9 cellular contexts compared by ENCODE assay signal in the genomic region with DNA sequence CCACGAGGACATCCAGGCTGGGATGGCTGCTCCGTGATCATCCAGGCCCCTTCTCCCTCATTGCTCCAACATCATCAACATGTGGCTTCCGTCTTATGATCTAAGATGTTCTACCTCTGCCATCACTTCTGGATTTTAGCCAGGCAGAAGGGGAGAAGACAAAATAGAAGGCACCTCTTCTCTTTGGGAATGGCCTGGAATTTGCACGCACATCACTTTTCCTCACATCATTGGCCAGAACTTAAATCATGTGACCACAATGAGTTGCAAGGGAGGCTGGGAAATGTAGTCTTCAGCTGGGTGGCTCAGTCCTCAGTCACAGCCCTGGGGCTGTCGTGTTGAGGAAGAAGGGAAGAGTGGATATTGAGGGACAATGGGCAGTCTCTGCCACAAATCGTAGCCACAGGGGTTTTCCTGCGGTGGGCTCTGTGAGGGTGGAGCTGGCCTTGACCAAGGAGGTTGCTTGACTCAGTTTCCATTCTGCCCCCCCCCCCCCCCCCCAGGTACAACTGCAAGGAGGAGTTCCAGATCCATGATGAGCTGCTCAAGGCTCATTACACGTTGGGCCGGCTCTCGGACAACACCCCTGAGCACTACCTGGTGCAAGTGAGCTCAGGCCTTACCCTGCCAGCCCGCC. TPM values are rescaled to one million over a fixed set of nuclear protein-coding genes. Genes with fewer than 3 reads are reported as not detected.
DNase-seq lines count a peak whose midpoint lies in the region; ATAC-seq and TF ChIP-seq lines count a peak whose summit lies in the region.
"Had no signal": no experiment of that assay in that cellular context is flagged by ENCODE, and none has a peak within 500 bp of the region (broad histone marks: within the 10 kb centered on the region; RNA-seq: fewer than 3 reads in every experiment).

No MANE protein-coding gene starts in this region.

- intact Hi-C loops in IMR-90 (cut with micrococcal nuclease): no loop called here

- H3K4me3 ChIP-seq in IMR-90 (ENCODE audit: insufficient read depth, low read depth, low read length) (no peak overlapping the region), brain microvascular endothelial cell (ENCODE audit: low read depth, low read length) (no peak overlapping the region)

- peak overlapping the region; percentile 15 for H2AK9ac ChIP-seq in IMR-90 (replicated peaks; ENCODE audit: low read depth, low read length, poor library complexity)

- H3K9ac ChIP-seq in IMR-90 (ENCODE audit: low read depth, low read length): no peak overlapping the region

- no peak overlapping the region for H4K91ac ChIP-seq in IMR-90 (ENCODE audit: insufficient read depth, low read depth, low read length)

- H3K56ac ChIP-seq in IMR-90 (ENCODE audit: extremely low read depth, insufficient read depth, low read length): no peak overlapping the region

- H3K9me3 ChIP-seq in IMR-90 (ENCODE audit: control insufficient read depth, insufficient read depth, low read length): no peaks in the 10 kb centered on the region

- H4K8ac ChIP-seq in IMR-90 (ENCODE audit: low read depth in 2 of 2, low read length in 2 of 2): peak overlapping the region; percentile 34 to 81; a peak in 1 of 4 replicates

- 84% methylated on average over 6 of the region's 11 CpGs; no CpG with 5 or more reads in 1 of the 2 experiments for WGBS in IMR-90 (ENCODE audit: extremely low coverage in 2 of 2, insufficient read length in 1 of 2), 2 experiments

- TF ChIP-seq RAD21 in IMR-90 (IDR thresholded peaks at IDR 0.05; ENCODE audit: low read length): no peak

- H3K27me3 ChIP-seq in IMR-90 (ENCODE audit: control insufficient read depth, insufficient read depth, low read length) (peaks cover 8% of the 10 kb centered on the region), brain microvascular endothelial cell (replicated peaks) (no peaks in the 10 kb centered on the region)

- no peak for TF ChIP-seq POLR2A in IMR-90 (IDR thresholded peaks at IDR 0.05; ENCODE audit: low read depth, low read length)

- POLR2A ChIA-PET in IMR-90 (lab: Charles Lee; ENCODE audit: unreplicated experiment): no interaction called here

- CTCF ChIA-PET in IMR-90 (lab: Yijun Ruan, JAX): no interaction called here

- peak overlapping the region; percentile 41; the same call in 1 of the 2 replicates for H4K5ac ChIP-seq in IMR-90 (ENCODE audit: low read depth, low read length)

- H3K36me3 ChIP-seq in IMR-90 (ENCODE audit: control insufficient read depth, insufficient read depth, low read length) (no peaks in the 10 kb centered on the region), brain microvascular endothelial cell (replicated peaks) (no peaks in the 10 kb centered on the region)

- no peak overlapping the region for H3K18ac ChIP-seq in IMR-90 (ENCODE audit: low read depth, low read length)

- H3K4me2 ChIP-seq in IMR-90 (ENCODE audit: low read depth, low read length): no peak overlapping the region

- H3K27ac ChIP-seq in IMR-90 (ENCODE audit: insufficient read depth, low read length) (no peak overlapping the region), brain microvascular endothelial cell (no peak overlapping the region)
- H3K27ac ChIP-seq: epithelial cell of prostate had no signal

- no peak overlapping the region; the same call in 1 of the 2 replicates for H3K4ac ChIP-seq in IMR-90 (ENCODE audit: low read depth, low read length)

- H3K14ac ChIP-seq in IMR-90 (replicated peaks; ENCODE audit: low read depth, low read length): no peak overlapping the region

- H2BK120ac ChIP-seq in IMR-90 (ENCODE audit: low read depth, low read length): no peak overlapping the region

- in situ Hi-C loops in IMR-90 (cut with MboI; ENCODE audit: low sequenced_read_pairs): loop anchor here (10.0 kb wide), 1 partner anchor 314 kb away; no protein-coding TSS in a partner anchor
- in situ Hi-C loops in brain microvascular endothelial cell (cut with HindIII; ENCODE audit: low pct_ligation_motif_present, low sequenced_read_pairs): no loop called here

- TF ChIP-seq CTCF in IMR-90 (conservative IDR thresholded peaks at IDR 0.05; ENCODE audit: low read depth, low read length): no peak
- TF ChIP-seq CTCF in brain microvascular endothelial cell (IDR thresholded peaks at IDR 0.05; ENCODE audit: low read depth, low read length, missing control alignments): no peak

- H3K79me1 ChIP-seq in IMR-90 (ENCODE audit: low read depth in 1 of 2, low read length in 2 of 2): no peaks in the 10 kb centered on the region

- H2BK5ac ChIP-seq in IMR-90 (ENCODE audit: low read depth, low read length, poor library complexity, severe bottlenecking): no peak overlapping the region

- no peak overlapping the region for H2AK5ac ChIP-seq in IMR-90 (ENCODE audit: low read depth, low read length)

- peak; percentile 91 for ATAC-seq in IMR-90 (ENCODE audit: low read depth)
- no peak for ATAC-seq in HG03439 (IDR thresholded peaks at IDR 0.05; ENCODE audit: unreplicated experiment)
- no peak for ATAC-seq in HG02970 (IDR thresholded peaks at IDR 0.05; ENCODE audit: low FRiP score, unreplicated experiment)

- dilution Hi-C loops in IMR-90 (cut with HindIII; ENCODE audit: low sequenced_read_pairs, unreplicated experiment): no loop called here

- peak overlapping the region; percentile 75 for H2AFZ ChIP-seq in IMR-90 (replicated peaks; ENCODE audit: low read length, poor library complexity)

- H3K9me1 ChIP-seq in IMR-90 (ENCODE audit: insufficient read depth, low read length): no peaks in the 10 kb centered on the region

- no peaks in the 10 kb centered on the region for H4K20me1 ChIP-seq in IMR-90 (ENCODE audit: insufficient read depth, low read length)

- no peaks in the 10 kb centered on the region for H3K4me1 ChIP-seq in IMR-90 (ENCODE audit: control insufficient read depth, insufficient read depth, low read length)

- DNase-seq in ELR (ENCODE audit: low read depth): peak; percentile 78
- DNase-seq in IMR-90: peak; percentile 65
- peak; percentile 67 for DNase-seq in brain microvascular endothelial cell
- DNase-seq in medulla oblongata (ENCODE audit: extremely low spot score): peak; percentile 37
- no peak for DNase-seq in cortex of kidney (lab: John Stamatoyannopoulos, UW)
- DNase-seq in pons (ENCODE audit: low spot score): no peak

- BruUV-seq in IMR-90 (replicated peaks; lab: Mats Ljungman, UMichigan): no TSS peak

- no peak overlapping the region for H2BK15ac ChIP-seq in IMR-90 (ENCODE audit: low read depth, low read length)

- no peak overlapping the region for H3K23ac ChIP-seq in IMR-90 (ENCODE audit: low read depth, low read length)

- no peak overlapping the region for H2BK20ac ChIP-seq in IMR-90 (ENCODE audit: low read depth, low read length)

TF ChIP-seq in IMR-90, 13 proteins besides CTCF, POLR2A, EP300 and RAD21:
- TF ChIP-seq MAFK (IDR thresholded peaks at IDR 0.05; ENCODE audit: low read depth, low read length): peak; percentile 71
- no peak for TF ChIP-seq FOS (IDR thresholded peaks at IDR 0.05; ENCODE audit: low read depth, low read length)
- TF ChIP-seq, protein P1, sequence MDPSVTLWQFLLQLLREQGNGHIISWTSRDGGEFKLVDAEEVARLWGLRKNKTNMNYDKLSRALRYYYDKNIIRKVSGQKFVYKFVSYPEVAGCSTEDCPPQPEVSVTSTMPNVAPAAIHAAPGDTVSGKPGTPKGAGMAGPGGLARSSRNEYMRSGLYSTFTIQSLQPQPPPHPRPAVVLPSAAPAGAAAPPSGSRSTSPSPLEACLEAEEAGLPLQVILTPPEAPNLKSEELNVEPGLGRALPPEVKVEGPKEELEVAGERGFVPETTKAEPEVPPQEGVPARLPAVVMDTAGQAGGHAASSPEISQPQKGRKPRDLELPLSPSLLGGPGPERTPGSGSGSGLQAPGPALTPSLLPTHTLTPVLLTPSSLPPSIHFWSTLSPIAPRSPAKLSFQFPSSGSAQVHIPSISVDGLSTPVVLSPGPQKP (IDR thresholded peaks at IDR 0.05; ENCODE audit: borderline replicate concordance, low read depth, low read length): no peak
- TF ChIP-seq, protein P2, sequence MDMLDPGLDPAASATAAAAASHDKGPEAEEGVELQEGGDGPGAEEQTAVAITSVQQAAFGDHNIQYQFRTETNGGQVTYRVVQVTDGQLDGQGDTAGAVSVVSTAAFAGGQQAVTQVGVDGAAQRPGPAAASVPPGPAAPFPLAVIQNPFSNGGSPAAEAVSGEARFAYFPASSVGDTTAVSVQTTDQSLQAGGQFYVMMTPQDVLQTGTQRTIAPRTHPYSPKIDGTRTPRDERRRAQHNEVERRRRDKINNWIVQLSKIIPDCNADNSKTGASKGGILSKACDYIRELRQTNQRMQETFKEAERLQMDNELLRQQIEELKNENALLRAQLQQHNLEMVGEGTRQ (IDR thresholded peaks at IDR 0.05; ENCODE audit: low read depth, low read length): peak; percentile 90
- TF ChIP-seq NFE2L2 (IDR thresholded peaks at IDR 0.05; ENCODE audit: low read depth, low read length): no peak
- TF ChIP-seq MAZ (IDR thresholded peaks at IDR 0.05; ENCODE audit: borderline replicate concordance, low read depth, low read length): no peak

RNA-seq across cellular contexts. Expression of a gene that starts 50.3 kb away (rescaled TPM):
- under 0.01 and 0.18 TPM in 2 replicates for total RNA-seq in IMR-90 (2012; rRNA removed)
- polyA plus RNA-seq in IMR-90 (2012; rRNA removed): 0.12 and 0.14 TPM in 2 replicates
- 0.11 TPM in 2 replicates for polyA plus RNA-seq in IMR-90 (2012; cell fraction: cytosol; rRNA removed)
- polyA plus RNA-seq in IMR-90 (2012; cell fraction: nucleus; rRNA removed; ENCODE audit: low replicate concordance): 0.11 and 0.26 TPM in 2 replicates

Comparison
In these comparisons a context has a peak if more than half of its experiments do, and no peak if none do; other contexts are left out.
1. DNase-seq: peak in ELR (single experiment), IMR-90 (single experiment), brain microvascular endothelial cell (single experiment) and medulla oblongata (single experiment); none in cortex of kidney (single experiment) and pons (single experiment).